In the genomic region with DNA sequence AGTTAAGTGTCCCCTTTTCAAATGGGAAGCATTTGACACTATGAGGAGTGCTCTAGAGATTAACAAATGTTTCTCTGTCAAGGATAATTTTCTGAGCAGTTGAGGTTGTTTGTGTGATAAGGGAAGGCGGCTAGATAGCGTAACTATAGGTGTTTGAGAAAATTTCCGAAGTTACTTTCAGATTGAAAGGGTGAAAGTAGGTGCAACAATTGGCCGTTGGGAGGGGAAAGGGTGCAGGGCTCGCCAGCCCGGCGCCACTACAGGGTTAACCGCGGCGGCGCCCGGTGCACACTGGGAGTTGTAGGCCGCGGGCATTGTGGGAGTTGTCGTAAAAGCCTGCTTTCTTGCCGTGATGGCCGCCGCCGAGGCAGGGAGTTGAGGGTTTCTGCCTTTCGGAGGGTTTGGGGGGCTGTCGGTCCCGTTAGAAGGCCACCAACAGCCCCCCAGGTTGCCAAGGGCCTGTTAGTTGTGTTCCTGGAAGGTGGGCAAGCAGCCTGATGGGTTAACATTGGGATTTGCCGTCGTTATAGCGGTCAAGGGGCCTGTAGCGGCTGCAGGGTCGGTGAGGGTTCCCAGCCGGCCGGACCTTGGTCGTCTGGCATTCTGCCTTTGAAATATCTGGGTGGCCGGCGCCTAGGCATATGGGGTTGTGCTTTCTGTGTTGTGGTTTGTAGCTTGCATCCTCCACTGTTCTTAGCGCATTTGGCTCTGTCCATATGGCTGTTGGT, we compare ENCODE assay signal across 1 cellular context.
A peak's percentile ranks its signal among the peaks of the same experiment; 100 is the strongest.
TF ChIP-seq lines count a peak whose summit lies in the region.

No MANE protein-coding gene starts in this region.

TF ChIP-seq in HepG2, 621 proteins besides CTCF, POLR2A, EP300 and RAD21 (continued from another document and continues in another):
- TF ChIP-seq, protein P1, sequence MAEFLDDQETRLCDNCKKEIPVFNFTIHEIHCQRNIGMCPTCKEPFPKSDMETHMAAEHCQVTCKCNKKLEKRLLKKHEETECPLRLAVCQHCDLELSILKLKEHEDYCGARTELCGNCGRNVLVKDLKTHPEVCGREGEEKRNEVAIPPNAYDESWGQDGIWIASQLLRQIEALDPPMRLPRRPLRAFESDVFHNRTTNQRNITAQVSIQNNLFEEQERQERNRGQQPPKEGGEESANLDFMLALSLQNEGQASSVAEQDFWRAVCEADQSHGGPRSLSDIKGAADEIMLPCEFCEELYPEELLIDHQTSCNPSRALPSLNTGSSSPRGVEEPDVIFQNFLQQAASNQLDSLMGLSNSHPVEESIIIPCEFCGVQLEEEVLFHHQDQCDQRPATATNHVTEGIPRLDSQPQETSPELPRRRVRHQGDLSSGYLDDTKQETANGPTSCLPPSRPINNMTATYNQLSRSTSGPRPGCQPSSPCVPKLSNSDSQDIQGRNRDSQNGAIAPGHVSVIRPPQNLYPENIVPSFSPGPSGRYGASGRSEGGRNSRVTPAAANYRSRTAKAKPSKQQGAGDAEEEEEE (CRISPR knock-in tag; IDR thresholded peaks at IDR 0.05; ENCODE audit: borderline replicate concordance) = 0 out of 2 replicates have a peak, but pooled peaks have one; percentile 16
- TF ChIP-seq, protein P2, sequence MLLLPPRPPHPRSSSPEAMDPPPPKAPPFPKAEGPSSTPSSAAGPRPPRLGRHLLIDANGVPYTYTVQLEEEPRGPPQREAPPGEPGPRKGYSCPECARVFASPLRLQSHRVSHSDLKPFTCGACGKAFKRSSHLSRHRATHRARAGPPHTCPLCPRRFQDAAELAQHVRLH (CRISPR knock-in tag; IDR thresholded peaks at IDR 0.05; ENCODE audit: borderline replicate concordance, low read depth) = peak; percentile 68; the same call in 1 of the 2 replicates
- TF ChIP-seq FOXJ3 (CRISPR knock-in tag; IDR thresholded peaks at IDR 0.05; ENCODE audit: borderline replicate concordance) (0 out of 2 replicates have a peak, but pooled peaks have one; percentile 18), ZNF749 (CRISPR knock-in tag; IDR thresholded peaks at IDR 0.05; ENCODE audit: borderline replicate concordance) (no peak), ZBTB42 (CRISPR knock-in tag; IDR thresholded peaks at IDR 0.05) (no peak), DNMT1 (CRISPR knock-in tag; IDR thresholded peaks at IDR 0.05) (no peak), MAF1 (CRISPR knock-in tag; IDR thresholded peaks at IDR 0.05; ENCODE audit: borderline replicate concordance) (no peak), CBX2 (IDR thresholded peaks at IDR 0.05; ENCODE audit: low read depth, low read length) (no peak; the same call in 1 of the 2 replicates), CBX2 (CRISPR knock-in tag; IDR thresholded peaks at IDR 0.05; ENCODE audit: low read depth) (0 out of 2 replicates have a peak, but pooled peaks have one; percentile 55), ZSCAN9 (CRISPR knock-in tag; IDR thresholded peaks at IDR 0.05; ENCODE audit: borderline replicate concordance) (no peak), TBX2 (CRISPR knock-in tag; IDR thresholded peaks at IDR 0.05; ENCODE audit: borderline replicate concordance) (peak; percentile 79), CREM (IDR thresholded peaks at IDR 0.05) (peak; percentile 95), CREM (CRISPR knock-in tag; IDR thresholded peaks at IDR 0.05) (no peak), RNF2 (conservative IDR thresholded peaks at IDR 0.05; ENCODE audit: low read depth) (0 out of 2 replicates have a peak, but pooled peaks have one; percentile 32), ZNF451 (CRISPR knock-in tag; IDR thresholded peaks at IDR 0.05) (0 out of 2 replicates have a peak, but pooled peaks have one; percentile 18), ZNF841 (CRISPR knock-in tag; IDR thresholded peaks at IDR 0.05; ENCODE audit: borderline replicate concordance) (no peak), POLR2G (IDR thresholded peaks at IDR 0.05; ENCODE audit: low read depth, low read length) (peak; percentile 89), ASH2L (IDR thresholded peaks at IDR 0.05; ENCODE audit: insufficient read length, low read depth, low read length) (peak; percentile 82), ZNF792 (CRISPR knock-in tag; IDR thresholded peaks at IDR 0.05) (peak; percentile 88), NR2F1 (CRISPR knock-in tag; IDR thresholded peaks at IDR 0.05) (no peak), HNF4A (CRISPR knock-in tag; IDR thresholded peaks at IDR 0.05) (peak; percentile 52; the same call in 1 of the 2 replicates), ZNF30 (CRISPR knock-in tag; IDR thresholded peaks at IDR 0.05) (no peak), AGO1 (IDR thresholded peaks at IDR 0.05; ENCODE audit: low read depth, low read length, poor library complexity, severe bottlenecking) (no peak), MEIS1 (CRISPR knock-in tag; IDR thresholded peaks at IDR 0.05; ENCODE audit: borderline replicate concordance) (peak; percentile 83; the same call in 1 of the 2 replicates), TBP (CRISPR knock-in tag; IDR thresholded peaks at IDR 0.05) (peak; percentile 98), AKAP8 (CRISPR knock-in tag; IDR thresholded peaks at IDR 0.05) (peak; percentile 51; the same call in 1 of the 2 replicates), SOX13 (IDR thresholded peaks at IDR 0.05) (no peak), SOX13 (CRISPR knock-in tag; conservative IDR thresholded peaks at IDR 0.05 in 1 of 2, IDR thresholded peaks at IDR 0.05 in 1 of 2) (peak in 1 of 2 experiments; percentile 53; a peak in 1 of 4 replicates), ZSCAN22 (CRISPR knock-in tag; IDR thresholded peaks at IDR 0.05) (0 out of 2 replicates have a peak, but pooled peaks have one; percentile 24), ZNF598 (CRISPR knock-in tag; IDR thresholded peaks at IDR 0.05; ENCODE audit: borderline replicate concordance) (peak; percentile 84; the same call in 1 of the 2 replicates), RXRB (CRISPR knock-in tag; IDR thresholded peaks at IDR 0.05; ENCODE audit: borderline replicate concordance) (peak; percentile 53; the same call in 1 of the 2 replicates), YEATS2 (CRISPR knock-in tag; IDR thresholded peaks at IDR 0.05; ENCODE audit: borderline replicate concordance) (peak; percentile 82; the same call in 1 of the 2 replicates), KAT7 (CRISPR knock-in tag; IDR thresholded peaks at IDR 0.05; ENCODE audit: borderline replicate concordance) (peak; percentile 89; the same call in 1 of the 2 replicates), ADNP (CRISPR knock-in tag; IDR thresholded peaks at IDR 0.05) (no peak), THAP11 (CRISPR knock-in tag; IDR thresholded peaks at IDR 0.05) (peak; percentile 100), PHF5A (CRISPR knock-in tag; IDR thresholded peaks at IDR 0.05; ENCODE audit: low read depth, unreplicated experiment) (no peak), HHEX (CRISPR knock-in tag; IDR thresholded peaks at IDR 0.05) (no peak), SCMH1 (CRISPR knock-in tag; IDR thresholded peaks at IDR 0.05; ENCODE audit: borderline replicate concordance) (no peak), ZNF17 (CRISPR knock-in tag; IDR thresholded peaks at IDR 0.05) (no peak), ETV6 (CRISPR knock-in tag; conservative IDR thresholded peaks at IDR 0.05) (no peak; the same call in 1 of the 2 replicates), KAT2B (IDR thresholded peaks at IDR 0.05; ENCODE audit: borderline replicate concordance, low read depth, low read length) (no peak), MED1 (CRISPR knock-in tag; IDR thresholded peaks at IDR 0.05) (peak; percentile 54), ZNF577 (CRISPR knock-in tag; IDR thresholded peaks at IDR 0.05; ENCODE audit: borderline replicate concordance, low read depth) (no peak; the same call in 1 of the 2 replicates), ZNF839 (CRISPR knock-in tag; IDR thresholded peaks at IDR 0.05; ENCODE audit: borderline replicate concordance) (no peak), FOXK1 (CRISPR knock-in tag; IDR thresholded peaks at IDR 0.05; ENCODE audit: borderline replicate concordance, low read depth) (peak; percentile 67; the same call in 1 of the 2 replicates), ZNF501 (CRISPR knock-in tag; IDR thresholded peaks at IDR 0.05) (peak; percentile 94), ZNF230 (CRISPR knock-in tag; IDR thresholded peaks at IDR 0.05) (peak; percentile 51)
- TF ChIP-seq, protein P3, sequence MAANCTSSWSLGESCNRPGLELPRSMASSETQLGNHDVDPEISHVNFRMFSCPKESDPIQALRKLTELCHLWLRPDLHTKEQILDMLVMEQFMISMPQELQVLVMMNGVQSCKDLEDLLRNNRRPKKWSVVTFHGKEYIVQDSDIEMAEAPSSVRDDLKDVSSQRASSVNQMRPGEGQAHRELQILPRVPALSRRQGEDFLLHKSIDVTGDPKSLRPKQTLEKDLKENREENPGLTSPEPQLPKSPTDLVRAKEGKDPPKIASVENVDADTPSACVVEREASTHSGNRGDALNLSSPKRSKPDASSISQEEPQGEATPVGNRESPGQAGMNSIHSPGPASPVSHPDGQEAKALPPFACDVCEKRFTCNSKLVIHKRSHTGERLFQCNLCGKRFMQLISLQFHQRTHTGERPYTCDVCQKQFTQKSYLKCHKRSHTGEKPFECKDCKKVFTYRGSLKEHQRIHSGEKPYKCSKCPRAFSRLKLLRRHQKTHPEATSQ (CRISPR knock-in tag; IDR thresholded peaks at IDR 0.05; ENCODE audit: borderline replicate concordance) = 0 out of 2 replicates have a peak, but pooled peaks have one; percentile 68
- TF ChIP-seq, protein P4, sequence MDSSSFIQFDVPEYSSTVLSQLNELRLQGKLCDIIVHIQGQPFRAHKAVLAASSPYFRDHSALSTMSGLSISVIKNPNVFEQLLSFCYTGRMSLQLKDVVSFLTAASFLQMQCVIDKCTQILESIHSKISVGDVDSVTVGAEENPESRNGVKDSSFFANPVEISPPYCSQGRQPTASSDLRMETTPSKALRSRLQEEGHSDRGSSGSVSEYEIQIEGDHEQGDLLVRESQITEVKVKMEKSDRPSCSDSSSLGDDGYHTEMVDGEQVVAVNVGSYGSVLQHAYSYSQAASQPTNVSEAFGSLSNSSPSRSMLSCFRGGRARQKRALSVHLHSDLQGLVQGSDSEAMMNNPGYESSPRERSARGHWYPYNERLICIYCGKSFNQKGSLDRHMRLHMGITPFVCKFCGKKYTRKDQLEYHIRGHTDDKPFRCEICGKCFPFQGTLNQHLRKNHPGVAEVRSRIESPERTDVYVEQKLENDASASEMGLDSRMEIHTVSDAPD (CRISPR knock-in tag; IDR thresholded peaks at IDR 0.05) = no peak
- TF ChIP-seq, protein P5, sequence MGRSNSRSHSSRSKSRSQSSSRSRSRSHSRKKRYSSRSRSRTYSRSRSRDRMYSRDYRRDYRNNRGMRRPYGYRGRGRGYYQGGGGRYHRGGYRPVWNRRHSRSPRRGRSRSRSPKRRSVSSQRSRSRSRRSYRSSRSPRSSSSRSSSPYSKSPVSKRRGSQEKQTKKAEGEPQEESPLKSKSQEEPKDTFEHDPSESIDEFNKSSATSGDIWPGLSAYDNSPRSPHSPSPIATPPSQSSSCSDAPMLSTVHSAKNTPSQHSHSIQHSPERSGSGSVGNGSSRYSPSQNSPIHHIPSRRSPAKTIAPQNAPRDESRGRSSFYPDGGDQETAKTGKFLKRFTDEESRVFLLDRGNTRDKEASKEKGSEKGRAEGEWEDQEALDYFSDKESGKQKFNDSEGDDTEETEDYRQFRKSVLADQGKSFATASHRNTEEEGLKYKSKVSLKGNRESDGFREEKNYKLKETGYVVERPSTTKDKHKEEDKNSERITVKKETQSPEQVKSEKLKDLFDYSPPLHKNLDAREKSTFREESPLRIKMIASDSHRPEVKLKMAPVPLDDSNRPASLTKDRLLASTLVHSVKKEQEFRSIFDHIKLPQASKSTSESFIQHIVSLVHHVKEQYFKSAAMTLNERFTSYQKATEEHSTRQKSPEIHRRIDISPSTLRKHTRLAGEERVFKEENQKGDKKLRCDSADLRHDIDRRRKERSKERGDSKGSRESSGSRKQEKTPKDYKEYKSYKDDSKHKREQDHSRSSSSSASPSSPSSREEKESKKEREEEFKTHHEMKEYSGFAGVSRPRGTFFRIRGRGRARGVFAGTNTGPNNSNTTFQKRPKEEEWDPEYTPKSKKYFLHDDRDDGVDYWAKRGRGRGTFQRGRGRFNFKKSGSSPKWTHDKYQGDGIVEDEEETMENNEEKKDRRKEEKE (IDR thresholded peaks at IDR 0.05) = no peak
- TF ChIP-seq, protein P6, sequence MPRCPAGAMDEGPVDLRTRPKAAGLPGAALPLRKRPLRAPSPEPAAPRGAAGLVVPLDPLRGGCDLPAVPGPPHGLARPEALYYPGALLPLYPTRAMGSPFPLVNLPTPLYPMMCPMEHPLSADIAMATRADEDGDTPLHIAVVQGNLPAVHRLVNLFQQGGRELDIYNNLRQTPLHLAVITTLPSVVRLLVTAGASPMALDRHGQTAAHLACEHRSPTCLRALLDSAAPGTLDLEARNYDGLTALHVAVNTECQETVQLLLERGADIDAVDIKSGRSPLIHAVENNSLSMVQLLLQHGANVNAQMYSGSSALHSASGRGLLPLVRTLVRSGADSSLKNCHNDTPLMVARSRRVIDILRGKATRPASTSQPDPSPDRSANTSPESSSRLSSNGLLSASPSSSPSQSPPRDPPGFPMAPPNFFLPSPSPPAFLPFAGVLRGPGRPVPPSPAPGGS (CRISPR knock-in tag; IDR thresholded peaks at IDR 0.05) = no peak; the same call in 1 of the 2 replicates
- TF ChIP-seq, protein P7, sequence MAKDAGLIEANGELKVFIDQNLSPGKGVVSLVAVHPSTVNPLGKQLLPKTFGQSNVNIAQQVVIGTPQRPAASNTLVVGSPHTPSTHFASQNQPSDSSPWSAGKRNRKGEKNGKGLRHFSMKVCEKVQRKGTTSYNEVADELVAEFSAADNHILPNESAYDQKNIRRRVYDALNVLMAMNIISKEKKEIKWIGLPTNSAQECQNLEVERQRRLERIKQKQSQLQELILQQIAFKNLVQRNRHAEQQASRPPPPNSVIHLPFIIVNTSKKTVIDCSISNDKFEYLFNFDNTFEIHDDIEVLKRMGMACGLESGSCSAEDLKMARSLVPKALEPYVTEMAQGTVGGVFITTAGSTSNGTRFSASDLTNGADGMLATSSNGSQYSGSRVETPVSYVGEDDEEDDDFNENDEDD (CRISPR knock-in tag; IDR thresholded peaks at IDR 0.05; ENCODE audit: borderline replicate concordance) = peak; percentile 36; the same call in 1 of the 2 replicates
- TF ChIP-seq, protein P8, sequence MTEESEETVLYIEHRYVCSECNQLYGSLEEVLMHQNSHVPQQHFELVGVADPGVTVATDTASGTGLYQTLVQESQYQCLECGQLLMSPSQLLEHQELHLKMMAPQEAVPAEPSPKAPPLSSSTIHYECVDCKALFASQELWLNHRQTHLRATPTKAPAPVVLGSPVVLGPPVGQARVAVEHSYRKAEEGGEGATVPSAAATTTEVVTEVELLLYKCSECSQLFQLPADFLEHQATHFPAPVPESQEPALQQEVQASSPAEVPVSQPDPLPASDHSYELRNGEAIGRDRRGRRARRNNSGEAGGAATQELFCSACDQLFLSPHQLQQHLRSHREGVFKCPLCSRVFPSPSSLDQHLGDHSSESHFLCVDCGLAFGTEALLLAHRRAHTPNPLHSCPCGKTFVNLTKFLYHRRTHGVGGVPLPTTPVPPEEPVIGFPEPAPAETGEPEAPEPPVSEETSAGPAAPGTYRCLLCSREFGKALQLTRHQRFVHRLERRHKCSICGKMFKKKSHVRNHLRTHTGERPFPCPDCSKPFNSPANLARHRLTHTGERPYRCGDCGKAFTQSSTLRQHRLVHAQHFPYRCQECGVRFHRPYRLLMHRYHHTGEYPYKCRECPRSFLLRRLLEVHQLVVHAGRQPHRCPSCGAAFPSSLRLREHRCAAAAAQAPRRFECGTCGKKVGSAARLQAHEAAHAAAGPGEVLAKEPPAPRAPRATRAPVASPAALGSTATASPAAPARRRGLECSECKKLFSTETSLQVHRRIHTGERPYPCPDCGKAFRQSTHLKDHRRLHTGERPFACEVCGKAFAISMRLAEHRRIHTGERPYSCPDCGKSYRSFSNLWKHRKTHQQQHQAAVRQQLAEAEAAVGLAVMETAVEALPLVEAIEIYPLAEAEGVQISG (CRISPR knock-in tag; IDR thresholded peaks at IDR 0.05) = peak; percentile 95
